Comparison of ENCODE assay signal across 14 cellular contexts in genomic region chr14:90583916-90584605, GRCh38.
"Had no signal": no experiment of that assay in that cellular context is flagged by ENCODE, and none has a peak within 500 bp of the region (broad histone marks: within the 10 kb centered on the region; RNA-seq: fewer than 3 reads in every experiment).

No MANE protein-coding gene starts in this region.

- H3K9me3 Mint-ChIP-seq: central memory CD8-positive, alpha-beta T cell; mesothelial cell of epicardium; natural killer cell treated with Interleukin-12 subunit alpha and Interleukin-12 subunit beta and Interleukin-15 and Interleukin-18, amount 100 ng/mL, for 72 hours; type B pancreatic cell had no signal

- H3K4me1 ChIP-seq: suprapubic skin, thyroid gland had no signal

- H3K27me3 Mint-ChIP-seq: natural killer cell treated with Interleukin-12 subunit alpha and Interleukin-12 subunit beta and Interleukin-15 and Interleukin-18, amount 100 ng/mL, for 72 hours; type B pancreatic cell had no signal

- H3K9me3 ChIP-seq: suprapubic skin, thyroid gland had no signal

- H3K4me3 ChIP-seq: suprapubic skin, thyroid gland had no signal

- H3K4me3 Mint-ChIP-seq: central memory CD8-positive, alpha-beta T cell; mesothelial cell of epicardium; natural killer cell treated with Interleukin-12 subunit alpha and Interleukin-12 subunit beta and Interleukin-15 and Interleukin-18, amount 100 ng/mL, for 72 hours; type B pancreatic cell had no signal

- H3K36me3 ChIP-seq: suprapubic skin, thyroid gland had no signal

- H3K36me3 Mint-ChIP-seq: natural killer cell treated with Interleukin-12 subunit alpha and Interleukin-12 subunit beta and Interleukin-15 and Interleukin-18, amount 100 ng/mL, for 72 hours had no signal

- H3K27me3 ChIP-seq: suprapubic skin, thyroid gland had no signal

- H3K27ac Mint-ChIP-seq: mesothelial cell of epicardium; natural killer cell treated with Interleukin-12 subunit alpha and Interleukin-12 subunit beta and Interleukin-15 and Interleukin-18, amount 100 ng/mL, for 72 hours; type B pancreatic cell had no signal

- DNase-seq: effector memory CD4-positive, alpha-beta T cell; kidney; left colon; mammary epithelial cell; small intestine; stimulated activated CD4-positive, alpha-beta T cell treated with anti-CD3 and anti-CD28 coated beads, Interleukin-12 subunit alpha, Interleukin-12 subunit beta, amount 100 ng/mL, for 4 hours; stimulated activated naive CD8-positive, alpha-beta T cell treated with anti-CD3 and anti-CD28 coated beads, Interleukin-15, Interleukin-2, amounts not matched to agents 100 U/mL and 50 U/mL, for 24 hours; thyroid gland had no signal

- ATAC-seq: esophagus mucosa; left colon; natural killer cell treated with Interleukin-12 subunit alpha and Interleukin-12 subunit beta and Interleukin-15 and Interleukin-18, amount 100 ng/mL, for 72 hours; stimulated activated naive CD8-positive, alpha-beta T cell treated with anti-CD3 and anti-CD28 coated beads, Interleukin-15, Interleukin-2, amounts not matched to agents 100 U/mL and 50 U/mL, for 24 hours had no signal

- H3K27ac ChIP-seq: suprapubic skin, thyroid gland had no signal
